2 cellular contexts compared by ENCODE assay signal in genomic region chr20:18258126-18258860, GRCh38.
TF ChIP-seq lines count a peak whose summit lies in the region.

No MANE protein-coding gene starts in this region.

TF ChIP-seq in A549, 52 proteins besides CTCF, POLR2A, EP300 and RAD21:
- no peak for TF ChIP-seq ZFP36 (IDR thresholded peaks at IDR 0.05; ENCODE audit: borderline replicate concordance, partially characterized antibody)
- no peak for TF ChIP-seq ESRRA (IDR thresholded peaks at IDR 0.05; ENCODE audit: borderline replicate concordance, low read length)
- TF ChIP-seq CHD4 (IDR thresholded peaks at IDR 0.05; ENCODE audit: borderline replicate concordance), result no peak
- TF ChIP-seq NFE2L2 (conservative IDR thresholded peaks at IDR 0.05; ENCODE audit: low read length), result no peak
- TF ChIP-seq ZSCAN20 (CRISPR knock-in tag; IDR thresholded peaks at IDR 0.05), result no peak
- TF ChIP-seq, protein P1, sequence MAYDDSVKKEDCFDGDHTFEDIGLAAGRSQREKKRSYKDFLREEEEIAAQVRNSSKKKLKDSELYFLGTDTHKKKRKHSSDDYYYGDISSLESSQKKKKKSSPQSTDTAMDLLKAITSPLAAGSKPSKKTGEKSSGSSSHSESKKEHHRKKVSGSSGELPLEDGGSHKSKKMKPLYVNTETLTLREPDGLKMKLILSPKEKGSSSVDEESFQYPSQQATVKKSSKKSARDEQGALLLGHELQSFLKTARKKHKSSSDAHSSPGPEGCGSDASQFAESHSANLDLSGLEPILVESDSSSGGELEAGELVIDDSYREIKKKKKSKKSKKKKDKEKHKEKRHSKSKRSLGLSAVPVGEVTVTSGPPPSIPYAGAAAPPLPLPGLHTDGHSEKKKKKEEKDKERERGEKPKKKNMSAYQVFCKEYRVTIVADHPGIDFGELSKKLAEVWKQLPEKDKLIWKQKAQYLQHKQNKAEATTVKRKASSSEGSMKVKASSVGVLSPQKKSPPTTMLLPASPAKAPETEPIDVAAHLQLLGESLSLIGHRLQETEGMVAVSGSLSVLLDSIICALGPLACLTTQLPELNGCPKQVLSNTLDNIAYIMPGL (CRISPR knock-in tag; IDR thresholded peaks at IDR 0.05; ENCODE audit: borderline replicate concordance), result no peak
- TF ChIP-seq HOXB5 (CRISPR knock-in tag; IDR thresholded peaks at IDR 0.05), result no peak

TF ChIP-seq in H1, 55 proteins besides CTCF, POLR2A, EP300 and RAD21:
- 0 out of 2 replicates have a peak, but pooled peaks have one; percentile 32 for TF ChIP-seq YY1 (IDR thresholded peaks at IDR 0.05; ENCODE audit: low read depth, low read length)
- no peak for TF ChIP-seq SRF (IDR thresholded peaks at IDR 0.05; ENCODE audit: low read depth, low read length)
- no peak for TF ChIP-seq RXRA (IDR thresholded peaks at IDR 0.05; ENCODE audit: insufficient read depth, low read depth, low read length)
